In the genomic region with DNA sequence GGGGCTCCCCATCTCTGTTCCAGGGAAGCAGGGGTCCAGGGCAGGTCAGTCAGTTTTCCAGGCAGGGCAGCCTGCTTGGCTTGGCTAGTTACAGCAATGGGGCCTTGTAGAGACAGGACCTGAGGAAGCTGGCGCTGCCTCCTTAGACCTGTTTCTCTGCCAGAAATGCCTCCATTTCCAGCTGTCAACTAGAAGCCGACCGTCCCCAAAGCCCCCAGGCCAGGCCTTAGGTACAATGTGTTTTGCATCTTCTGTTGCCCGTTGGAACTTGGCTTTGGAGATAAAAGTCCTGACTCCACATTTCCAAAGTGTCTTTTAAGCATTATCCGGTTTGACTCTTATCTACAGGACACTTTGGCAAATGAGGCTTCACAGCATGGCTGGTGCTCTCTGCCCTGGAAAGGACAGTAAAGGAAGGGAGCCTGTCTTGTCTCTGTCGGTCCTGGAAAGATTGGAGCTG, we compare ENCODE assay signal across 13 cellular contexts. TPM values are rescaled to one million over a fixed set of nuclear protein-coding genes. Genes with fewer than 3 reads are reported as not detected.
A peak's percentile ranks its signal among the peaks of the same experiment; 100 is the strongest.
DNase-seq lines count a peak whose midpoint lies in the region; ATAC-seq, FAIRE-seq and TF ChIP-seq lines count a peak whose summit lies in the region.
"Had no signal": no experiment of that assay in that cellular context is flagged by ENCODE, and none has a peak within 500 bp of the region (broad histone marks: within the 10 kb centered on the region; RNA-seq: fewer than 3 reads in every experiment).

No MANE protein-coding gene starts in this region.

- H4K20me1 ChIP-seq in PC-3 (ENCODE audit: low read length), result no peaks in the 10 kb centered on the region
- H4K20me1 ChIP-seq in endothelial cell of umbilical vein (replicated peaks; ENCODE audit: control insufficient read depth, extremely low read depth, insufficient read depth, low read length), result no peaks in the 10 kb centered on the region

- no peak overlapping the region for H3K23ac ChIP-seq in neuronal stem cell (ENCODE audit: low read depth, low read length, poor library complexity)

- no peak for ATAC-seq in PC-3
- no peak for ATAC-seq in GM19397 (IDR thresholded peaks at IDR 0.05; ENCODE audit: unreplicated experiment)
- no peak for ATAC-seq in GM19455 (IDR thresholded peaks at IDR 0.05; ENCODE audit: unreplicated experiment)
- ATAC-seq in HG03159 (IDR thresholded peaks at IDR 0.05; ENCODE audit: unreplicated experiment), result no peak

- H2AK5ac ChIP-seq in neuronal stem cell (ENCODE audit: low read depth, low read length), result no peak overlapping the region

- TF ChIP-seq CTCF in 22Rv1 (IDR thresholded peaks at IDR 0.05) (no peak), PC-3 (conservative IDR thresholded peaks at IDR 0.05; ENCODE audit: low read depth, low read length) (no peak), endothelial cell of umbilical vein (IDR thresholded peaks at IDR 0.05; ENCODE audit: extremely low read depth in 1 of 2, insufficient read depth in 1 of 2, low read depth in 1 of 2, low read length in 2 of 2) (no peak)

- peak; percentile 12 for FAIRE-seq in endothelial cell of umbilical vein (lab: Jason Lieb, UNC)
- FAIRE-seq: TTC549 had no signal

- H2BK5ac ChIP-seq in neuronal stem cell (ENCODE audit: low read length), result peak overlapping the region; percentile 72

- no peak overlapping the region for H4K91ac ChIP-seq in neuronal stem cell (ENCODE audit: low read depth, low read length, poor library complexity)

- H3K9me2 ChIP-seq in PC-3 (replicated peaks; ENCODE audit: low read length), result no peaks in the 10 kb centered on the region

- H2BK12ac ChIP-seq in neuronal stem cell (ENCODE audit: low read length), result peak overlapping the region; percentile 30

- H3K36me3 ChIP-seq in PC-3 (ENCODE audit: low read depth, low read length), result no peaks in the 10 kb centered on the region
- H3K36me3 ChIP-seq in endothelial cell of umbilical vein (ENCODE audit: control insufficient read depth in 2 of 2, extremely low read depth in 1 of 2, insufficient read depth in 2 of 2, low read length in 2 of 2), result no peaks in the 10 kb centered on the region
- no peaks in the 10 kb centered on the region for H3K36me3 ChIP-seq in neuronal stem cell (replicated peaks in 1 of 2; ENCODE audit: control insufficient read depth in 2 of 2, insufficient read depth in 2 of 2, low read length in 2 of 2)
- H3K36me3 ChIP-seq: MG63 had no signal

- H3K4me3 ChIP-seq in PC-3 (ENCODE audit: low read length), result no peak overlapping the region
- H3K4me3 ChIP-seq in endothelial cell of umbilical vein (replicated peaks in 1 of 3; ENCODE audit: insufficient read depth in 1 of 3, low read depth in 1 of 3, low read length in 3 of 3), result no peak overlapping the region
- no peak overlapping the region for H3K4me3 ChIP-seq in neuronal stem cell (ENCODE audit: low read length in 2 of 2)
- H3K4me3 ChIP-seq: MG63 had no signal

- H3K27ac ChIP-seq in 22Rv1 (peak overlapping the region; percentile 94), PC-3 (ENCODE audit: low read length) (peak overlapping the region; percentile 100), endothelial cell of umbilical vein (ENCODE audit: insufficient read depth, low read depth, low read length) (no peak overlapping the region), neuronal stem cell (replicated peaks; ENCODE audit: low read length) (no peak overlapping the region)

- no peaks in the 10 kb centered on the region for H3K27me3 ChIP-seq in PC-3 (ENCODE audit: low read length)
- H3K27me3 ChIP-seq in endothelial cell of umbilical vein (ENCODE audit: control insufficient read depth in 2 of 2, insufficient read depth in 2 of 2, low read length in 2 of 2), result no peaks in the 10 kb centered on the region
- H3K27me3 ChIP-seq in neuronal stem cell (ENCODE audit: control insufficient read depth in 3 of 3, insufficient read depth in 3 of 3, low read depth in 1 of 3, low read length in 3 of 3), result peaks cover 0 to 12% (median 0%) of the 10 kb centered on the region in 3 experiments
- H3K27me3 ChIP-seq: MG63 had no signal

- peak overlapping the region; percentile 77 for H3K18ac ChIP-seq in neuronal stem cell (ENCODE audit: low read length)

- DNase-seq in PC-3 (no peak), endothelial cell of umbilical vein (ENCODE audit: low read depth, low spot score) (no peak), neuronal stem cell (ENCODE audit: low spot score) (no peak), mesenteric fat pad (ENCODE audit: low spot score) (no peak)
- DNase-seq: activated naive CD8-positive, alpha-beta T cell treated with anti-CD3 and anti-CD28 coated beads, Interleukin-2, amount 10 ng/mL, durations not matched to agents 7 days and 5 days; effector CD4-positive, alpha-beta T cell had no signal

- H3K9ac ChIP-seq in PC-3 (ENCODE audit: low read length) (peak overlapping the region; percentile 99), endothelial cell of umbilical vein (replicated peaks; ENCODE audit: extremely low read depth, insufficient read depth, low read length) (no peak overlapping the region), neuronal stem cell (ENCODE audit: low read depth, low read length, poor library complexity) (no peak overlapping the region)

- H3K79me2 ChIP-seq in PC-3 (ENCODE audit: low read length) (peaks cover 25% of the 10 kb centered on the region), endothelial cell of umbilical vein (ENCODE audit: control insufficient read depth, insufficient read depth, low read length) (no peaks in the 10 kb centered on the region)

- POLR2A ChIA-PET in PC-3 (lab: Charles Lee; ENCODE audit: unreplicated experiment), result interaction anchor here (0.5 to 2.8 kb wide), 6 partner anchors 22 to 139 kb away, joined by 3 to 39 read pairs (median 4); no protein-coding TSS in a partner anchor
- POLR2A ChIA-PET in endothelial cell of umbilical vein (lab: Charles Lee), result no interaction called here

- intact Hi-C loops in PC-3 (cut with micrococcal nuclease) (loop anchor here (2.0 to 5.0 kb wide), 3 partner anchors 132 to 723 kb away; no protein-coding TSS in a partner anchor), endothelial cell of umbilical vein (cut with micrococcal nuclease) (no loop called here)

- no peaks in the 10 kb centered on the region for H3K79me1 ChIP-seq in neuronal stem cell (ENCODE audit: low read depth, low read length)

- peak overlapping the region; percentile 17; the same call in 1 of the 2 replicates for H3K4me2 ChIP-seq in PC-3 (ENCODE audit: low read length)
- no peak overlapping the region for H3K4me2 ChIP-seq in endothelial cell of umbilical vein (ENCODE audit: insufficient read depth, low read length)
- no peak overlapping the region for H3K4me2 ChIP-seq in neuronal stem cell (ENCODE audit: insufficient read depth, low read length, poor library complexity, severe bottlenecking)

- H3K4ac ChIP-seq in neuronal stem cell (ENCODE audit: low read length), result no peak overlapping the region

- BruUV-seq in PC-3 (replicated peaks; lab: Mats Ljungman, UMichigan), result no TSS peak
- no TSS peak for BruUV-seq in endothelial cell of umbilical vein (replicated peaks; lab: Mats Ljungman, UMichigan)

- no peak overlapping the region for H3K14ac ChIP-seq in neuronal stem cell (ENCODE audit: low read length)

- no peaks in the 10 kb centered on the region for H3K9me3 ChIP-seq in PC-3 (ENCODE audit: low read length)
- no peaks in the 10 kb centered on the region for H3K9me3 ChIP-seq in endothelial cell of umbilical vein (replicated peaks; ENCODE audit: control insufficient read depth, insufficient read depth, low read length)
- H3K9me3 ChIP-seq in neuronal stem cell (replicated peaks in 1 of 2; ENCODE audit: control insufficient read depth in 2 of 2, insufficient read depth in 1 of 2, low read depth in 1 of 2, low read length in 2 of 2), result no peaks in the 10 kb centered on the region
- H3K9me3 ChIP-seq: MG63 had no signal

- CTCF ChIA-PET in PC-3 (lab: Charles Lee) (no interaction called here), endothelial cell of umbilical vein (lab: Charles Lee) (interaction anchor here (1.2 to 1.8 kb wide), 3 partner anchors 9 to 721 kb away, joined by 3 to 6 read pairs (median 4); no protein-coding TSS in a partner anchor)

- no peak for TF ChIP-seq POLR2A in endothelial cell of umbilical vein (IDR thresholded peaks at IDR 0.05; ENCODE audit: low read depth, low read length)

- dilution Hi-C loops in endothelial cell of umbilical vein (cut with MboI; ENCODE audit: extremely low pct_ligation_motif_present, low sequenced_read_pairs), result no loop called here

- H3F3A ChIP-seq in PC-3 (ENCODE audit: low read length, unreplicated experiment), result peaks cover 5% of the 10 kb centered on the region

- no peak overlapping the region for H4K8ac ChIP-seq in neuronal stem cell (ENCODE audit: low read depth, low read length)

- no peak overlapping the region for H2BK120ac ChIP-seq in neuronal stem cell (ENCODE audit: low read depth, low read length)

- H3K4me1 ChIP-seq in PC-3 (ENCODE audit: insufficient read depth, low read length) (peaks cover 75% of the 10 kb centered on the region), endothelial cell of umbilical vein (ENCODE audit: control insufficient read depth, extremely low read depth, insufficient read depth, low read length) (peaks cover 25% of the 10 kb centered on the region), neuronal stem cell (ENCODE audit: control insufficient read depth in 2 of 2, insufficient read depth in 1 of 2, low read depth in 1 of 2, low read length in 2 of 2) (peaks cover 11 to 16% of the 10 kb centered on the region in 2 donors)

- H2AFZ ChIP-seq in PC-3 (ENCODE audit: low read length) (no peak overlapping the region), endothelial cell of umbilical vein (ENCODE audit: low read depth, low read length) (peak overlapping the region; percentile 7), neuronal stem cell (ENCODE audit: low read length) (no peak overlapping the region)

- WGBS in neuronal stem cell (ENCODE audit: extremely low coverage in 2 of 2, insufficient read length in 2 of 2, insufficient replicate concordance in 1 of 2), 2 donors, result no CpG with 5 or more reads among the region's 6 CpGs

- peak overlapping the region; percentile 50 for H2BK15ac ChIP-seq in neuronal stem cell (ENCODE audit: low read length)

- no peaks in the 10 kb centered on the region for H3K9me1 ChIP-seq in endothelial cell of umbilical vein (replicated peaks; ENCODE audit: control insufficient read depth, extremely low read depth, insufficient read depth, low read length)

TF ChIP-seq in endothelial cell of umbilical vein, 7 proteins besides CTCF, POLR2A, EP300 and RAD21 (continues in another document):
- no peak for TF ChIP-seq EZH2 (IDR thresholded peaks at IDR 0.05; ENCODE audit: borderline replicate concordance, low read depth, low read length, severe bottlenecking)

RNA-seq across cellular contexts. Expression of a gene that starts 42.6 kb away (rescaled TPM):
- total RNA-seq in PC-3 (2014; rRNA removed) (19.8 and 30.1 TPM in 2 replicates), endothelial cell of umbilical vein (21.7 and 23.7 TPM in 2 replicates), mesenteric fat pad (not detected)
- polyA plus RNA-seq in endothelial cell of umbilical vein, result 12.3 and 13.6 TPM in 2 replicates
- polyA plus RNA-seq in endothelial cell of umbilical vein (2011; cell fraction: cytosol; rRNA removed), result 14.2 and 14.7 TPM in 2 replicates
- 21.6 and 24.7 TPM in 2 replicates for polyA plus RNA-seq in endothelial cell of umbilical vein (2011; cell fraction: nucleus; rRNA removed)
- 6.5 and 10.4 TPM in 2 replicates for polyA plus RNA-seq in endothelial cell of umbilical vein (2012)
- polyA minus RNA-seq in endothelial cell of umbilical vein, result 11.6 and 14.8 TPM in 2 replicates
- 68.4 TPM for polyA minus RNA-seq in endothelial cell of umbilical vein (2011; cell fraction: cytosol; rRNA and poly(A)+ RNA removed)
- polyA minus RNA-seq in endothelial cell of umbilical vein (2011; cell fraction: nucleus; rRNA and poly(A)+ RNA removed), result 5.7 and 6.3 TPM in 2 replicates
- polyA plus RNA-seq in neuronal stem cell (2013, experiment 1 of 2), result 0.07 TPM
- 0.07 TPM for polyA plus RNA-seq in neuronal stem cell (2013, experiment 2 of 2)
- total RNA-seq: activated naive CD8-positive, alpha-beta T cell treated with anti-CD3 and anti-CD28 coated beads, Interleukin-2, amount 10 ng/mL, durations not matched to agents 7 days and 5 days; mononuclear cell had no signal

Comparison
In these comparisons a context has a peak if more than half of its experiments do, and no peak if none do; other contexts are left out.
1. H3K27ac ChIP-seq: peak in 22Rv1 (single experiment) and PC-3 (single experiment); none in endothelial cell of umbilical vein (single experiment) and neuronal stem cell (single experiment).
2. RNA of a gene that starts 42.6 kb away (total RNA-seq): 21.7 to 23.7 TPM in endothelial cell of umbilical vein and 19.8 to 30.1 TPM in PC-3; not detected in mesenteric fat pad (single experiment); every median in the first group is over 10 times any median in the second.